8 cellular contexts compared by ENCODE assay signal in the genomic region with DNA sequence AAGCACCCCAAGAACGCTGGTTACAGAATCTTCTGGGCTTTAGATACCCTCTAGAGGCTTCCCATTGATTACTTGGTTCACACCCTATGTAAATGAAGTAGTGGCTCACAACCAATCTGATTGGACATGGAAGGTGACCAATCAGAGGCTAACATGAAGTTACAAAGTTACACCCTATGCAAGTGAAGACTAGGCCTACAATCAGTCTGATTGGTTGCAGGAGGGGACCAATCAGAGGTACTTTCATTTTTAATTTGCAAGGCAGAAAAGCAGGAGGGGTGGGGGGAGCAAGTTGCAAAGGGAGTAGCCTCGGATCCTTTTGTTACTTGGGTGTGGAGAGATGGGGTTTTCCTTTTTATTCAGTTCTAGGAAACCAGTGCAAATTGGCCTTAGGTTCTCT. TPM values are rescaled to one million over a fixed set of nuclear protein-coding genes. Genes with fewer than 3 reads are reported as not detected.
A peak's percentile ranks its signal among the peaks of the same experiment; 100 is the strongest.
DNase-seq lines count a peak whose midpoint lies in the region; ATAC-seq, FAIRE-seq and TF ChIP-seq lines count a peak whose summit lies in the region.

No MANE protein-coding gene starts in this region.

- H3K27ac Mint-ChIP-seq in CD4-positive, alpha-beta memory T cell = peak overlapping the region in 3 of 7 donors; percentile 38 to 75 (median 44)
- H3K27ac Mint-ChIP-seq in HFFc6 = no peak overlapping the region
- no peak overlapping the region for H3K27ac Mint-ChIP-seq in T-helper 2 cell treated with Interferon-gamma antibody and Interleukin-4, amounts not matched to agents 5 μg/mL and 100 μg/mL, for 36 hours

- no peaks in the 10 kb centered on the region for H3K9me3 ChIP-seq in CD4-positive, alpha-beta memory T cell (ENCODE audit: control insufficient read depth in 1 of 2, low read length in 2 of 2)

- peak; percentile 68 for ATAC-seq in left ventricle myocardium superior
- no peak for ATAC-seq in HG02885 (IDR thresholded peaks at IDR 0.05; ENCODE audit: poor library complexity, unreplicated experiment)

- intact Hi-C loops in CD4-positive, alpha-beta memory T cell (cut with micrococcal nuclease) = no loop called here
- intact Hi-C loops in left ventricle myocardium superior (cut with micrococcal nuclease) = no loop called here

- H3K27me3 Mint-ChIP-seq in CD4-positive, alpha-beta memory T cell = no peaks in the 10 kb centered on the region
- H3K27me3 Mint-ChIP-seq in HFFc6 (ENCODE audit: insufficient read depth) = peaks cover 3% of the 10 kb centered on the region; the same call in 1 of the 2 replicates
- peaks cover 10% of the 10 kb centered on the region for H3K27me3 Mint-ChIP-seq in T-helper 2 cell treated with Interferon-gamma antibody and Interleukin-4, amounts not matched to agents 5 μg/mL and 100 μg/mL, for 36 hours (ENCODE audit: low read depth)

- POLR2A ChIA-PET in CD4-positive, alpha-beta memory T cell (lab: Charles Lee; ENCODE audit: partially characterized antibody) = no interaction called here

- FAIRE-seq in frontal cortex (lab: Jason Lieb, UNC) = no peak

- H3K36me3 ChIP-seq in CD4-positive, alpha-beta memory T cell (ENCODE audit: insufficient read depth, low read length) = no peaks in the 10 kb centered on the region

- DNase-seq in CD4-positive, alpha-beta memory T cell = peak; percentile 40 to 58 (median 53)
- peak; percentile 53 for DNase-seq in HFFc6
- no peak for DNase-seq in T-helper 2 cell treated with Interferon-gamma antibody and Interleukin-4, amounts not matched to agents 5 μg/mL and 100 μg/mL, for 36 hours (ENCODE audit: low spot score)
- no peak for DNase-seq in left ventricle myocardium superior
- no peak for DNase-seq in midbrain (lab: John Stamatoyannopoulos, UW)
- no peak for DNase-seq in retina
- no peak for DNase-seq in frontal cortex (ENCODE audit: low spot score in 2 of 2)

- CTCF ChIA-PET in CD4-positive, alpha-beta memory T cell (lab: Charles Lee; ENCODE audit: partially characterized antibody) = interaction anchor here (0.9 to 9.9 kb wide), 10 partner anchors 9 to 1240 kb away, joined by 3 to 159 read pairs (median 16); a partner anchor contains a TSS

- peaks cover 13 to 18% (median 17%) of the 10 kb centered on the region in 4 donors for H3K4me1 Mint-ChIP-seq in CD4-positive, alpha-beta memory T cell
- peaks cover 26% of the 10 kb centered on the region for H3K4me1 Mint-ChIP-seq in HFFc6 (ENCODE audit: low read depth)
- peaks cover 12% of the 10 kb centered on the region for H3K4me1 Mint-ChIP-seq in T-helper 2 cell treated with Interferon-gamma antibody and Interleukin-4, amounts not matched to agents 5 μg/mL and 100 μg/mL, for 36 hours (ENCODE audit: low read depth)

- peaks cover 15% of the 10 kb centered on the region for H3K4me1 ChIP-seq in CD4-positive, alpha-beta memory T cell (ENCODE audit: insufficient read depth, low read length)

- H3K4me3 Mint-ChIP-seq in CD4-positive, alpha-beta memory T cell = peak overlapping the region in 6 of 8 donors; percentile 12 to 65 (median 35)
- H3K4me3 Mint-ChIP-seq in HFFc6 = peak overlapping the region; percentile 4
- H3K4me3 Mint-ChIP-seq in T-helper 2 cell treated with Interferon-gamma antibody and Interleukin-4, amounts not matched to agents 5 μg/mL and 100 μg/mL, for 36 hours = peak overlapping the region; percentile 9

- peaks cover 0 to 2% (median 0%) of the 10 kb centered on the region in 8 donors for H3K9me3 Mint-ChIP-seq in CD4-positive, alpha-beta memory T cell
- no peaks in the 10 kb centered on the region for H3K9me3 Mint-ChIP-seq in HFFc6
- H3K9me3 Mint-ChIP-seq in T-helper 2 cell treated with Interferon-gamma antibody and Interleukin-4, amounts not matched to agents 5 μg/mL and 100 μg/mL, for 36 hours = no peaks in the 10 kb centered on the region

- TF ChIP-seq CTCF in HFFc6 (IDR thresholded peaks at IDR 0.05) = no peak

- no peaks in the 10 kb centered on the region for H3K27me3 ChIP-seq in CD4-positive, alpha-beta memory T cell (ENCODE audit: insufficient read depth, low read length)

- no peak overlapping the region for H3K27ac ChIP-seq in CD4-positive, alpha-beta memory T cell (ENCODE audit: low read depth, low read length)

- H3K4me3 ChIP-seq in CD4-positive, alpha-beta memory T cell (ENCODE audit: low read length in 2 of 2) = no peak overlapping the region

- H3K36me3 Mint-ChIP-seq in CD4-positive, alpha-beta memory T cell = no peaks in the 10 kb centered on the region
- H3K36me3 Mint-ChIP-seq in HFFc6 (ENCODE audit: low read depth) = no peaks in the 10 kb centered on the region
- no peaks in the 10 kb centered on the region for H3K36me3 Mint-ChIP-seq in T-helper 2 cell treated with Interferon-gamma antibody and Interleukin-4, amounts not matched to agents 5 μg/mL and 100 μg/mL, for 36 hours (ENCODE audit: low read depth)

RNA-seq across cellular contexts. Expression of a gene that starts 11.1 kb away (rescaled TPM):
- not detected for total RNA-seq in CD4-positive, alpha-beta memory T cell
- not detected for polyA plus RNA-seq in CD4-positive, alpha-beta memory T cell
- total RNA-seq in HFFc6 (2021; fragmentation: NEBNext Ultra II Directional; extraction: Animal tissue kit (Norgen Biotek cat#: 25700)) = not detected
- total RNA-seq in left ventricle myocardium superior (not detected), frontal cortex (not detected)

RNA-seq across cellular contexts. Expression of a gene that starts 31.8 kb away (rescaled TPM):
- 10 to 100 TPM; 31.4 to 34.8 TPM for total RNA-seq in CD4-positive, alpha-beta memory T cell
- polyA plus RNA-seq in CD4-positive, alpha-beta memory T cell = 1 to 10 TPM; 1.1 to 1.8 TPM
- total RNA-seq in HFFc6 (2021; fragmentation: NEBNext Ultra II Directional; extraction: Animal tissue kit (Norgen Biotek cat#: 25700)) = 10 to 100 TPM; 28.0 to 36.5 (median 31.1) TPM
- total RNA-seq in left ventricle myocardium superior (104 TPM), frontal cortex (16.7 TPM)

RNA-seq across cellular contexts. Expression of a gene that starts 43.3 kb away (rescaled TPM):
- total RNA-seq in CD4-positive, alpha-beta memory T cell = not detected
- polyA plus RNA-seq in CD4-positive, alpha-beta memory T cell = not detected
- total RNA-seq in HFFc6 (2021; fragmentation: NEBNext Ultra II Directional; extraction: Animal tissue kit (Norgen Biotek cat#: 25700)) = not detected
- not detected for total RNA-seq in left ventricle myocardium superior
- 28.5 TPM for total RNA-seq in frontal cortex

Comparison
In these comparisons a context has a peak if more than half of its experiments do, and no peak if none do; other contexts are left out.
1. DNase-seq: peak in CD4-positive, alpha-beta memory T cell (5 of 5) and HFFc6 (single experiment); none in T-helper 2 cell treated with Interferon-gamma antibody and Interleukin-4, amounts not matched to agents 5 μg/mL and 100 μg/mL, for 36 hours (single experiment), left ventricle myocardium superior (single experiment), midbrain (single experiment), retina (single experiment) and frontal cortex (0 of 2).
2. RNA of a gene that starts 43.3 kb away (total RNA-seq): 28.5 TPM in frontal cortex (single experiment); not detected in CD4-positive, alpha-beta memory T cell, not detected in HFFc6 and not detected in left ventricle myocardium superior (single experiment); every median in the first group is over 10 times any median in the second.
3. Peak in every context shown above with its lines, with median percentiles within 50 percentile points of each other: H3K4me3 Mint-ChIP-seq.